Comparison of ENCODE assay signal across 13 cellular contexts in genomic region chr12:112025808-112026375, GRCh38. TPM values are rescaled to one million over a fixed set of nuclear protein-coding genes. Genes with fewer than 3 reads are reported as not detected.
DNase-seq lines count a peak whose midpoint lies in the region; ATAC-seq and TF ChIP-seq lines count a peak whose summit lies in the region.
"Had no signal": no experiment of that assay in that cellular context is flagged by ENCODE, and none has a peak within 500 bp of the region (broad histone marks: within the 10 kb centered on the region; RNA-seq: fewer than 3 reads in every experiment).

No MANE protein-coding gene starts in this region.

- H3K9me3 ChIP-seq in PC-9 (ENCODE audit: insufficient read depth, low read depth): no peaks in the 10 kb centered on the region

- no peak for TF ChIP-seq CTCF in PC-9 (conservative IDR thresholded peaks at IDR 0.05)

- POLR2A ChIA-PET in PC-9 (lab: Charles Lee; ENCODE audit: unreplicated experiment): no interaction called here

- peak overlapping the region; percentile 75 for H3K27ac Mint-ChIP-seq in activated T-cell treated with anti-CD3 and anti-CD28 coated beads, Interleukin-2, amount 50 U/mL, for 72 hours
- H3K27ac Mint-ChIP-seq in dendritic cell treated with granulocyte-macrophage colony-stimulating factor and Interleukin-4, amounts not matched to agents 40 ng/mL and 50 ng/mL, for 4 days: peak overlapping the region; percentile 81
- peak overlapping the region; percentile 74 for H3K27ac Mint-ChIP-seq in stimulated activated memory B cell treated with anti-CD40 and anti-IgM and Interleukin-4, amounts not matched to agents 10 μg/mL and 1 μg/mL and 100 μg/mL, for 72 hours

- no peak for ATAC-seq in activated T-cell treated with anti-CD3 and anti-CD28 coated beads, Interleukin-2, amount 50 U/mL, for 72 hours (replicated peaks in 1 of 2)
- ATAC-seq in stimulated activated memory B cell treated with anti-CD40 and anti-IgM and Interleukin-4, amounts not matched to agents 10 μg/mL and 1 μg/mL and 100 μg/mL, for 72 hours: no peak
- no peak for ATAC-seq in HG03520 (IDR thresholded peaks at IDR 0.05; ENCODE audit: unreplicated experiment)
- ATAC-seq in HG02870 (IDR thresholded peaks at IDR 0.05; ENCODE audit: unreplicated experiment): no peak
- ATAC-seq: left colon had no signal

- CTCF ChIA-PET in PC-9 (lab: Charles Lee): no interaction called here

- H3K27me3 Mint-ChIP-seq in activated T-cell treated with anti-CD3 and anti-CD28 coated beads, Interleukin-2, amount 50 U/mL, for 72 hours (ENCODE audit: low read depth): no peaks in the 10 kb centered on the region
- no peaks in the 10 kb centered on the region for H3K27me3 Mint-ChIP-seq in dendritic cell treated with granulocyte-macrophage colony-stimulating factor and Interleukin-4, amounts not matched to agents 40 ng/mL and 50 ng/mL, for 4 days
- no peaks in the 10 kb centered on the region for H3K27me3 Mint-ChIP-seq in stimulated activated memory B cell treated with anti-CD40 and anti-IgM and Interleukin-4, amounts not matched to agents 10 μg/mL and 1 μg/mL and 100 μg/mL, for 72 hours

- intact Hi-C loops in PC-9 (cut with micrococcal nuclease; ENCODE audit: unreplicated experiment): loop anchor here (5.0 kb wide), 1 partner anchor 79 kb away; no protein-coding TSS in a partner anchor
- intact Hi-C loops in dendritic cell treated with granulocyte-macrophage colony-stimulating factor and Interleukin-4, amounts not matched to agents 40 ng/mL and 50 ng/mL, for 4 days (cut with micrococcal nuclease): loop anchor here (5.0 to 10.0 kb wide), 2 partner anchors 79 to 201 kb away; no protein-coding TSS in a partner anchor

- no peak overlapping the region for H3K4me3 ChIP-seq in PC-9

- no peaks in the 10 kb centered on the region for H3K9me2 ChIP-seq in PC-9 (ENCODE audit: insufficient read depth)

- no peak overlapping the region for H2AFZ ChIP-seq in PC-9

- peaks cover 21% of the 10 kb centered on the region for H3K36me3 ChIP-seq in PC-9 (ENCODE audit: low read depth)

- H3K4me2 ChIP-seq in PC-9: no peak overlapping the region

- no TSS peak for BruUV-seq in PC-9 (replicated peaks; lab: Mats Ljungman, UMichigan)

- no peaks in the 10 kb centered on the region for H3K9me3 Mint-ChIP-seq in activated T-cell treated with anti-CD3 and anti-CD28 coated beads, Interleukin-2, amount 50 U/mL, for 72 hours
- no peaks in the 10 kb centered on the region for H3K9me3 Mint-ChIP-seq in dendritic cell treated with granulocyte-macrophage colony-stimulating factor and Interleukin-4, amounts not matched to agents 40 ng/mL and 50 ng/mL, for 4 days
- no peaks in the 10 kb centered on the region for H3K9me3 Mint-ChIP-seq in stimulated activated memory B cell treated with anti-CD40 and anti-IgM and Interleukin-4, amounts not matched to agents 10 μg/mL and 1 μg/mL and 100 μg/mL, for 72 hours

- H3K27ac ChIP-seq in PC-9: peak overlapping the region; percentile 20; the same call in 1 of the 2 replicates

- H3K4me1 Mint-ChIP-seq in activated T-cell treated with anti-CD3 and anti-CD28 coated beads, Interleukin-2, amount 50 U/mL, for 72 hours (ENCODE audit: low read depth): peaks cover 36% of the 10 kb centered on the region
- H3K4me1 Mint-ChIP-seq in dendritic cell treated with granulocyte-macrophage colony-stimulating factor and Interleukin-4, amounts not matched to agents 40 ng/mL and 50 ng/mL, for 4 days (ENCODE audit: low read depth): peaks cover 25% of the 10 kb centered on the region
- H3K4me1 Mint-ChIP-seq in stimulated activated memory B cell treated with anti-CD40 and anti-IgM and Interleukin-4, amounts not matched to agents 10 μg/mL and 1 μg/mL and 100 μg/mL, for 72 hours: peaks cover 34% of the 10 kb centered on the region

- no peaks in the 10 kb centered on the region for H3K27me3 ChIP-seq in PC-9 (ENCODE audit: insufficient read depth, low read depth)

- peaks cover 9 to 33% of the 10 kb centered on the region in 2 donors for H3K36me3 Mint-ChIP-seq in activated T-cell treated with anti-CD3 and anti-CD28 coated beads, Interleukin-2, amount 50 U/mL, for 72 hours (ENCODE audit: insufficient read depth in 2 of 2)
- peaks cover 84% of the 10 kb centered on the region for H3K36me3 Mint-ChIP-seq in dendritic cell treated with granulocyte-macrophage colony-stimulating factor and Interleukin-4, amounts not matched to agents 40 ng/mL and 50 ng/mL, for 4 days (ENCODE audit: low read depth)
- peaks cover 57% of the 10 kb centered on the region for H3K36me3 Mint-ChIP-seq in stimulated activated memory B cell treated with anti-CD40 and anti-IgM and Interleukin-4, amounts not matched to agents 10 μg/mL and 1 μg/mL and 100 μg/mL, for 72 hours

- peaks cover 36% of the 10 kb centered on the region for H4K20me1 ChIP-seq in PC-9 (ENCODE audit: insufficient read depth)

- peaks cover 71% of the 10 kb centered on the region for H3F3A ChIP-seq in PC-9 (ENCODE audit: insufficient read depth, low read depth)

- no peak for DNase-seq in activated T-cell treated with anti-CD3 and anti-CD28 coated beads, Interleukin-2, amount 50 U/mL, for 72 hours
- DNase-seq in activated T-cell treated with anti-CD3 and anti-CD28 coated beads for 4 hours (no peak), PC-9 (no peak), D341Med (ENCODE audit: low spot score) (no peak)
- DNase-seq: activated CD4-positive, alpha-beta T cell treated with anti-CD3 and anti-CD28 coated beads for 48 hours; IMR-90; left colon; NCI-H2081 treated with DMSO at 0.1 percent for 48 hours; stimulated activated CD4-positive, alpha-beta T cell treated with anti-CD3 and anti-CD28 coated beads, Interleukin-4, amount 100 ng/mL, for 4 hours had no signal

- H3K4me3 Mint-ChIP-seq in activated T-cell treated with anti-CD3 and anti-CD28 coated beads, Interleukin-2, amount 50 U/mL, for 72 hours: no peak overlapping the region
- H3K4me3 Mint-ChIP-seq in dendritic cell treated with granulocyte-macrophage colony-stimulating factor and Interleukin-4, amounts not matched to agents 40 ng/mL and 50 ng/mL, for 4 days: no peak overlapping the region
- no peak overlapping the region for H3K4me3 Mint-ChIP-seq in stimulated activated memory B cell treated with anti-CD40 and anti-IgM and Interleukin-4, amounts not matched to agents 10 μg/mL and 1 μg/mL and 100 μg/mL, for 72 hours

- no peaks in the 10 kb centered on the region for H3K4me1 ChIP-seq in PC-9 (replicated peaks; ENCODE audit: insufficient read depth)

- H3K79me2 ChIP-seq in PC-9 (ENCODE audit: low read depth): peaks cover 4% of the 10 kb centered on the region

RNA-seq across cellular contexts. Expression of gene ERP29, which starts 12.7 kb away (rescaled TPM):
- total RNA-seq in activated T-cell treated with anti-CD3 and anti-CD28 coated beads, Interleukin-2, amount 50 U/mL, for 72 hours: 100 to 1,000 TPM; 145 to 154 TPM
- 131 and 154 TPM in 2 replicates for total RNA-seq in PC-9 (2021)

RNA-seq across cellular contexts. Expression of gene TMEM116, which starts 12.9 kb away (rescaled TPM):
- 10 to 100 TPM; 19.4 to 21.0 TPM for total RNA-seq in activated T-cell treated with anti-CD3 and anti-CD28 coated beads, Interleukin-2, amount 50 U/mL, for 72 hours
- total RNA-seq in PC-9 (2021): 21.9 and 23.4 TPM in 2 replicates
